ENCODE assay signal across 1 cellular context in the genomic region with DNA sequence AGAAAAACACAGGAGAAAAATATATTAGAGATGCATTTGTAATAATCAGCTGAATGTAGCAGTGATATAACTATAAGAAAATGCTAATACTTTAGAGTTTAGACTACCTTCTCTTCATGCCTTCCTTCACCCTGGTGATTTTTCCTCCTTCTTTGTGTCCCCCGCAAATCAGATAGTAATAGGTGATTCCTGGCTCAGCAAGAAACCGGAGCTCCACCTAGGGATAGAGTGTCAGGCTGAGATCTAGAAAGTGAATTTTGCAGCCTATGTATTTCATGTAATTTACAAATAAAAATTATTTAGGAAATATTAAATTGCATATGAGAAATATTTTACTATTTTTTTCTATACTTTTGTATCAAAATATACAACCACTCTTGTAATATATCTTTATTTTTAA.
TF ChIP-seq lines count a peak whose summit lies in the region.

No MANE protein-coding gene starts in this region.

TF ChIP-seq in H1, 55 proteins besides CTCF, POLR2A, EP300 and RAD21:
- no peak for TF ChIP-seq CBX5 (IDR thresholded peaks at IDR 0.05; ENCODE audit: low read depth, low read length)
- TF ChIP-seq EZH2 (IDR thresholded peaks at IDR 0.05; ENCODE audit: low read depth, low read length, severe bottlenecking), result no peak
- TF ChIP-seq SIN3A (conservative IDR thresholded peaks at IDR 0.05 in 1 of 2, IDR thresholded peaks at IDR 0.05 in 1 of 2; ENCODE audit: low read depth in 1 of 2, low read length in 2 of 2), result no peak
- no peak for TF ChIP-seq CBX8 (IDR thresholded peaks at IDR 0.05; ENCODE audit: borderline replicate concordance, low read depth, low read length)
- TF ChIP-seq HDAC2 (IDR thresholded peaks at IDR 0.05; ENCODE audit: borderline replicate concordance in 1 of 2, low read depth in 2 of 2, low read length in 2 of 2), result no peak
- TF ChIP-seq GABPA (IDR thresholded peaks at IDR 0.05; ENCODE audit: borderline replicate concordance, insufficient read depth, low read length), result no peak
- TF ChIP-seq, protein P1, sequence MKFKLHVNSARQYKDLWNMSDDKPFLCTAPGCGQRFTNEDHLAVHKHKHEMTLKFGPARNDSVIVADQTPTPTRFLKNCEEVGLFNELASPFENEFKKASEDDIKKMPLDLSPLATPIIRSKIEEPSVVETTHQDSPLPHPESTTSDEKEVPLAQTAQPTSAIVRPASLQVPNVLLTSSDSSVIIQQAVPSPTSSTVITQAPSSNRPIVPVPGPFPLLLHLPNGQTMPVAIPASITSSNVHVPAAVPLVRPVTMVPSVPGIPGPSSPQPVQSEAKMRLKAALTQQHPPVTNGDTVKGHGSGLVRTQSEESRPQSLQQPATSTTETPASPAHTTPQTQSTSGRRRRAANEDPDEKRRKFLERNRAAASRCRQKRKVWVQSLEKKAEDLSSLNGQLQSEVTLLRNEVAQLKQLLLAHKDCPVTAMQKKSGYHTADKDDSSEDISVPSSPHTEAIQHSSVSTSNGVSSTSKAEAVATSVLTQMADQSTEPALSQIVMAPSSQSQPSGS (IDR thresholded peaks at IDR 0.05; ENCODE audit: low read length), result no peak
- TF ChIP-seq CHD2 (IDR thresholded peaks at IDR 0.05; ENCODE audit: low read length), result no peak
- no peak for TF ChIP-seq CHD7 (IDR thresholded peaks at IDR 0.05; ENCODE audit: insufficient replicate concordance, low read length)
- no peak for TF ChIP-seq SUZ12 (IDR thresholded peaks at IDR 0.05; ENCODE audit: low read length)
- no peak for TF ChIP-seq JUND (IDR thresholded peaks at IDR 0.05; ENCODE audit: low read length)
- TF ChIP-seq RFX5 (IDR thresholded peaks at IDR 0.05; ENCODE audit: borderline replicate concordance, low read depth, low read length), result no peak
- no peak for TF ChIP-seq BRCA1 (IDR thresholded peaks at IDR 0.05; ENCODE audit: low read depth, low read length)
- no peak for TF ChIP-seq TEAD4 (IDR thresholded peaks at IDR 0.05; ENCODE audit: low read depth, low read length)
- TF ChIP-seq CTBP2 (IDR thresholded peaks at IDR 0.05; ENCODE audit: borderline replicate concordance, insufficient read depth, insufficient read length, low read length), result no peak
- TF ChIP-seq MAFK (IDR thresholded peaks at IDR 0.05; ENCODE audit: low read depth, low read length), result no peak
- TF ChIP-seq FOSL1 (IDR thresholded peaks at IDR 0.05; ENCODE audit: insufficient read depth, low read depth, low read length), result no peak
